ENCODE assay signal across 10 cellular contexts in genomic region chr5:150376799-150377771, GRCh38. TPM values are rescaled to one million over a fixed set of nuclear protein-coding genes. Genes with fewer than 3 reads are reported as not detected.
A peak's percentile ranks its signal among the peaks of the same experiment; 100 is the strongest.
DNase-seq lines count a peak whose midpoint lies in the region; ATAC-seq and TF ChIP-seq lines count a peak whose summit lies in the region.
"Had no signal": no experiment of that assay in that cellular context is flagged by ENCODE, and none has a peak within 500 bp of the region (broad histone marks: within the 10 kb centered on the region; RNA-seq: fewer than 3 reads in every experiment).

No MANE protein-coding gene starts in this region.

- TF ChIP-seq CTCF in IMR-90 (conservative IDR thresholded peaks at IDR 0.05; ENCODE audit: low read depth, low read length), result no peak
- TF ChIP-seq CTCF in choroid plexus epithelial cell (conservative IDR thresholded peaks at IDR 0.05; ENCODE audit: low read depth, low read length), result no peak
- no peak for TF ChIP-seq CTCF in stomach (IDR thresholded peaks at IDR 0.05)

- peak overlapping the region; percentile 96 for H2AK9ac ChIP-seq in IMR-90 (replicated peaks; ENCODE audit: low read depth, low read length, poor library complexity)

- TF ChIP-seq EP300 in stomach (IDR thresholded peaks at IDR 0.05), result no peak

- CTCF ChIA-PET in IMR-90 (lab: Yijun Ruan, JAX), result interaction anchor here (0.6 to 0.8 kb wide), 3 partner anchors 22 to 60 kb away, joined by 3 to 5 read pairs (median 3); no protein-coding TSS in a partner anchor

- H3K36me3 Mint-ChIP-seq in natural killer cell treated with Interleukin-12 subunit alpha and Interleukin-12 subunit beta and Interleukin-15 and Interleukin-18, amount 100 ng/mL, for 72 hours, result peaks cover 20% of the 10 kb centered on the region

- dilution Hi-C loops in IMR-90 (cut with HindIII; ENCODE audit: low sequenced_read_pairs, unreplicated experiment), result no loop called here

- H2BK5ac ChIP-seq in IMR-90 (ENCODE audit: low read depth, low read length, poor library complexity, severe bottlenecking), result peak overlapping the region; percentile 88

- H3K9me3 ChIP-seq in IMR-90 (ENCODE audit: control insufficient read depth, insufficient read depth, low read length), result peaks cover 7% of the 10 kb centered on the region
- H3K9me3 ChIP-seq in stomach, result no peaks in the 10 kb centered on the region
- H3K9me3 ChIP-seq: prostate gland had no signal

- H3K4me3 ChIP-seq in IMR-90 (ENCODE audit: insufficient read depth, low read depth, low read length), result no peak overlapping the region
- H3K4me3 ChIP-seq in choroid plexus epithelial cell (ENCODE audit: low read depth, low read length), result no peak overlapping the region
- no peak overlapping the region for H3K4me3 ChIP-seq in stomach
- H3K4me3 ChIP-seq: prostate gland had no signal

- H3K4me1 ChIP-seq in IMR-90 (ENCODE audit: control insufficient read depth, insufficient read depth, low read length) (peaks cover 20% of the 10 kb centered on the region), stomach (no peaks in the 10 kb centered on the region)
- H3K4me1 ChIP-seq: prostate gland had no signal

- DNase-seq in Ammon's horn (ENCODE audit: low spot score) (peak; percentile 46), IMR-90 (peak; percentile 84), choroid plexus epithelial cell (ENCODE audit: low read depth) (peak; percentile 74), stomach (no peak), dermis blood vessel endothelial cell (no peak)
- no peak for DNase-seq in natural killer cell treated with Interleukin-12 subunit alpha and Interleukin-12 subunit beta and Interleukin-15 and Interleukin-18, amount 100 ng/mL, for 72 hours (ENCODE audit: low spot score)
- DNase-seq in activated CD4-positive, alpha-beta T cell treated with anti-CD3 and anti-CD28 coated beads, Interleukin-2, amount 50 U/mL, for 48 hours, result no peak
- DNase-seq: DMS 273 treated with DMSO at 0.1 percent for 48 hours had no signal

- H3K27ac ChIP-seq in IMR-90 (ENCODE audit: insufficient read depth, low read length) (peak overlapping the region; percentile 88), stomach (no peak overlapping the region)
- H3K27ac ChIP-seq: prostate gland had no signal

- H3K27ac Mint-ChIP-seq in natural killer cell treated with Interleukin-12 subunit alpha and Interleukin-12 subunit beta and Interleukin-15 and Interleukin-18, amount 100 ng/mL, for 72 hours, result peak overlapping the region; percentile 48 to 81

- peak overlapping the region; percentile 97 for H3K4ac ChIP-seq in IMR-90 (ENCODE audit: low read depth, low read length)

- H3K9ac ChIP-seq in IMR-90 (ENCODE audit: low read depth, low read length), result peak overlapping the region; percentile 23

- H3K14ac ChIP-seq in IMR-90 (replicated peaks; ENCODE audit: low read depth, low read length), result peak overlapping the region; percentile 97

- H3K9me1 ChIP-seq in IMR-90 (ENCODE audit: insufficient read depth, low read length), result peaks cover 9% of the 10 kb centered on the region

- peaks cover 8% of the 10 kb centered on the region; the same call in 1 of the 2 replicates for H4K20me1 ChIP-seq in IMR-90 (ENCODE audit: insufficient read depth, low read length)

- POLR2A ChIA-PET in IMR-90 (lab: Charles Lee; ENCODE audit: unreplicated experiment), result interaction anchor here (0.7 to 1.0 kb wide), 2 partner anchors 15 to 18 kb away, joined by 3 to 4 read pairs; no protein-coding TSS in a partner anchor

- BruUV-seq in IMR-90 (replicated peaks; lab: Mats Ljungman, UMichigan), result no TSS peak

- H3K56ac ChIP-seq in IMR-90 (ENCODE audit: extremely low read depth, insufficient read depth, low read length), result peak overlapping the region; percentile 98

- peak overlapping the region; percentile 89 for H2BK20ac ChIP-seq in IMR-90 (ENCODE audit: low read depth, low read length)

- no peaks in the 10 kb centered on the region for H3K27me3 ChIP-seq in IMR-90 (ENCODE audit: control insufficient read depth, insufficient read depth, low read length)
- no peaks in the 10 kb centered on the region for H3K27me3 ChIP-seq in stomach

- H2AFZ ChIP-seq in IMR-90 (replicated peaks; ENCODE audit: low read length, poor library complexity), result peak overlapping the region; percentile 25

- H3K36me3 ChIP-seq in IMR-90 (ENCODE audit: control insufficient read depth, insufficient read depth, low read length) (peaks cover 72% of the 10 kb centered on the region), stomach (peaks cover 91 to 100% (median 100%) of the 10 kb centered on the region in 4 donors)

- TF ChIP-seq RAD21 in IMR-90 (IDR thresholded peaks at IDR 0.05; ENCODE audit: low read length), result no peak

- in situ Hi-C loops in IMR-90 (cut with MboI; ENCODE audit: low sequenced_read_pairs), result no loop called here

- peak overlapping the region; percentile 93 for H3K23ac ChIP-seq in IMR-90 (ENCODE audit: low read depth, low read length)

- H4K5ac ChIP-seq in IMR-90 (ENCODE audit: low read depth, low read length), result peak overlapping the region; percentile 76

- H3K27me3 Mint-ChIP-seq in natural killer cell treated with Interleukin-12 subunit alpha and Interleukin-12 subunit beta and Interleukin-15 and Interleukin-18, amount 100 ng/mL, for 72 hours, result no peaks in the 10 kb centered on the region

- peaks cover 7 to 27% of the 10 kb centered on the region in 2 experiments for H3K79me1 ChIP-seq in IMR-90 (ENCODE audit: low read depth in 1 of 2, low read length in 2 of 2)

- TF ChIP-seq POLR2A in IMR-90 (IDR thresholded peaks at IDR 0.05; ENCODE audit: low read depth, low read length) (0 out of 2 replicates have a peak, but pooled peaks have one; percentile 20), stomach (IDR thresholded peaks at IDR 0.05) (no peak)

- H3K4me2 ChIP-seq in IMR-90 (ENCODE audit: low read depth, low read length), result peak overlapping the region; percentile 25

- H4K91ac ChIP-seq in IMR-90 (ENCODE audit: insufficient read depth, low read depth, low read length), result peak overlapping the region; percentile 98

- peak overlapping the region; percentile 83; the same call in 2 of the 3 replicates for H2BK15ac ChIP-seq in IMR-90 (ENCODE audit: low read depth, low read length)

- H4K8ac ChIP-seq in IMR-90 (ENCODE audit: low read depth in 2 of 2, low read length in 2 of 2), result peak overlapping the region; percentile 74 to 93; a peak in 3 of 4 replicates

- peak overlapping the region; percentile 96 for H2BK120ac ChIP-seq in IMR-90 (ENCODE audit: low read depth, low read length)

- H3K4me1 Mint-ChIP-seq in natural killer cell treated with Interleukin-12 subunit alpha and Interleukin-12 subunit beta and Interleukin-15 and Interleukin-18, amount 100 ng/mL, for 72 hours (ENCODE audit: low read depth in 2 of 2), result peaks cover 11 to 13% of the 10 kb centered on the region in 2 donors

- peak overlapping the region; percentile 99 for H2AK5ac ChIP-seq in IMR-90 (ENCODE audit: low read depth, low read length)

- peak overlapping the region; percentile 80 for H3K18ac ChIP-seq in IMR-90 (ENCODE audit: low read depth, low read length)

- H3K4me3 Mint-ChIP-seq in natural killer cell treated with Interleukin-12 subunit alpha and Interleukin-12 subunit beta and Interleukin-15 and Interleukin-18, amount 100 ng/mL, for 72 hours, result no peak overlapping the region

- whole genome bisulfite sequencing in IMR-90 (ENCODE audit: extremely low coverage in 2 of 2, insufficient read length in 1 of 2), 2 experiments, result 0% methylated on average over 1 of the region's 10 CpGs; no CpG with 5 or more reads in 1 of the 2 experiments
- 73 to 81% (median 79%) methylated on average over 9 to 10 of the region's 10 CpGs for WGBS in stomach, 5 donors

- ATAC-seq in IMR-90 (ENCODE audit: low read depth) (peak; percentile 76), GM21423 (IDR thresholded peaks at IDR 0.05; ENCODE audit: unreplicated experiment) (no peak)
- no peak for ATAC-seq in natural killer cell treated with Interleukin-12 subunit alpha and Interleukin-12 subunit beta and Interleukin-15 and Interleukin-18, amount 100 ng/mL, for 72 hours

- intact Hi-C loops in IMR-90 (cut with micrococcal nuclease) (loop anchor here (1.0 kb wide), 1 partner anchor 20 kb away; the partner anchor contains the start of gene TCOF1), stomach (cut with DNase I; ENCODE audit: low total_unique reads) (no loop called here)

- H3K9me3 Mint-ChIP-seq in natural killer cell treated with Interleukin-12 subunit alpha and Interleukin-12 subunit beta and Interleukin-15 and Interleukin-18, amount 100 ng/mL, for 72 hours, result no peaks in the 10 kb centered on the region

TF ChIP-seq in IMR-90, 13 proteins besides CTCF, POLR2A, EP300 and RAD21:
- 0 out of 2 replicates have a peak, but pooled peaks have one; percentile 16 for TF ChIP-seq BHLHE40 (IDR thresholded peaks at IDR 0.05; ENCODE audit: low read depth, low read length)
- peak; percentile 67 for TF ChIP-seq FOS (IDR thresholded peaks at IDR 0.05; ENCODE audit: low read depth, low read length)
- no peak for TF ChIP-seq SMC3 (IDR thresholded peaks at IDR 0.05; ENCODE audit: low read depth, low read length)
- 0 out of 2 replicates have a peak, but pooled peaks have one; percentile 25 for TF ChIP-seq CHD1 (IDR thresholded peaks at IDR 0.05; ENCODE audit: low read depth, low read length)

RNA-seq across cellular contexts. Expression of gene TCOF1, which starts 19.6 kb away (rescaled TPM):
- 18.3 and 19.7 TPM in 2 replicates for total RNA-seq in IMR-90 (2012; rRNA removed)
- polyA plus RNA-seq in IMR-90 (2012; rRNA removed), result 18.2 and 18.8 TPM in 2 replicates
- polyA plus RNA-seq in IMR-90 (2012; cell fraction: cytosol; rRNA removed), result 11.7 and 14.4 TPM in 2 replicates
- polyA plus RNA-seq in IMR-90 (2012; cell fraction: nucleus; rRNA removed; ENCODE audit: low replicate concordance), result 43.7 and 51.8 TPM in 2 replicates
- total RNA-seq in natural killer cell treated with Interleukin-12 subunit alpha and Interleukin-12 subunit beta and Interleukin-15 and Interleukin-18, amount 100 ng/mL, for 72 hours, result 100 to 1,000 TPM in 1 of 2 donors, 10 to 100 TPM in 1; 70.0 to 140 TPM
- total RNA-seq in stomach, result 10 to 100 TPM; 13.6 to 47.8 (median 36.2) TPM
- 10 to 100 TPM; 11.7 to 74.1 (median 14.0) TPM for polyA plus RNA-seq in stomach
- total RNA-seq in dermis blood vessel endothelial cell, result 14.3 and 28.4 TPM in 2 replicates

RNA-seq across cellular contexts. Expression of gene CD74, which starts 35.6 kb away (rescaled TPM):
- total RNA-seq in IMR-90 (2012; rRNA removed) (0.18 and 0.28 TPM in 2 replicates), stomach (1,000 to 10,000 TPM in 1 of 5 donors, 100 to 1,000 TPM in 4; 102 to 1,185 (median 324) TPM), dermis blood vessel endothelial cell (2.8 and 4.8 TPM in 2 replicates)
- polyA plus RNA-seq in IMR-90 (2012; rRNA removed) (1.1 and 1.5 TPM in 2 replicates), stomach (100 to 1,000 TPM; 177 to 883 (median 268) TPM)
- 1.4 and 3.4 TPM in 2 replicates for polyA plus RNA-seq in IMR-90 (2012; cell fraction: cytosol; rRNA removed)
- polyA plus RNA-seq in IMR-90 (2012; cell fraction: nucleus; rRNA removed; ENCODE audit: low replicate concordance), result 0.60 and 0.64 TPM in 2 replicates
- total RNA-seq in natural killer cell treated with Interleukin-12 subunit alpha and Interleukin-12 subunit beta and Interleukin-15 and Interleukin-18, amount 100 ng/mL, for 72 hours, result 100 to 1,000 TPM; 767 to 771 TPM

Comparison
In these comparisons a context has a peak if more than half of its experiments do, and no peak if none do; other contexts are left out.
1. DNase-seq: peak in Ammon's horn (single experiment), IMR-90 (single experiment) and choroid plexus epithelial cell (single experiment); none in natural killer cell treated with Interleukin-12 subunit alpha and Interleukin-12 subunit beta and Interleukin-15 and Interleukin-18, amount 100 ng/mL, for 72 hours (single experiment), stomach (single experiment), dermis blood vessel endothelial cell (single experiment) and activated CD4-positive, alpha-beta T cell treated with anti-CD3 and anti-CD28 coated beads, Interleukin-2, amount 50 U/mL, for 48 hours (0 of 2).
2. RNA of gene CD74, which starts 35.6 kb away (total RNA-seq): 767 to 771 TPM in natural killer cell treated with Interleukin-12 subunit alpha and Interleukin-12 subunit beta and Interleukin-15 and Interleukin-18, amount 100 ng/mL, for 72 hours and 102 to 1,185 TPM in stomach; 2.8 to 4.8 TPM in dermis blood vessel endothelial cell and 0.18 to 0.28 TPM in IMR-90; every median in the first group is over 10 times any median in the second.